Comparison of ENCODE assay signal across 12 cellular contexts in the genomic region with DNA sequence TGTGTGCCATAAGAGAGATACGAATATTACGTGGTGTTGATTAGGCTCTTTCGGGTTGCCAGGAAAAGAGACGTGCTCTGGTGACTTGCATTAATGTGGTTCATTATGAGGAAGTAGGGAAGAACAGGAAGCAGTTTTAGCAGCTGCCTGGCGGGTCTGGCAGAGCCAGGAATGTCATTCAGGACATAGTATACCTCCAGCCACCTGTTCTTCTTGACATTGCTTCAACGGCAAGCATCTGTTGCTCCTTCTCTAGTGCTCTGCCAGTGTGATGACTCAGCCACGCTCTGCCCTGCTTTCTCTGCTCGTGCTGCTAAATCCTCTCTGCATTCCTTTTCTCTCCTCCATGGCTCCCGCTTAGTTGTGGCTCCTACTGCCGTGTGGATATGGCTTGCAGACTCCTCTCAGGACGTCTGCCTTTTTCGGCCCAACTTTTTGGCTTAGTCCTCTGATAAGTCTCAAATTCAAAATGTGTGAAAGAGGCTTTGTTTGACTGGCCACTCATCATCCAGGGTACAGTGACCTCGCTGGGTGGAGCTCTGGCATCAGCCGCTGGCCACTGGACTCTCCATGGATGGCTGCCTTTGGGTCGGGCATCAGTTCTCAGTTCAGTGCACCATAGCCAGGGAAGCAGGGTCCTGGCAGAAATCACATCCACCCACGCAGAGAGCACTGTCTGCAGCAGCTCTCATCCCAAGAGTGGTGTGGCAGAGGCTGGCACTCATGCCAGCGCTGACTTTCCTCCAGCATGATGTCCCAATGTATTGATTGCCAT.
DNase-seq lines count a peak whose midpoint lies in the region; ATAC-seq and TF ChIP-seq lines count a peak whose summit lies in the region.
"Had no signal": no experiment of that assay in that cellular context is flagged by ENCODE, and none has a peak within 500 bp of the region (broad histone marks: within the 10 kb centered on the region; RNA-seq: fewer than 3 reads in every experiment).

No MANE protein-coding gene starts in this region.

- no peak for DNase-seq in Right ventricle myocardium inferior (ENCODE audit: missing footprints)
- no peak for DNase-seq in left ventricle myocardium inferior
- DNase-seq in left lung: no peak
- DNase-seq in upper lobe of right lung: no peak
- no peak for DNase-seq in effector memory CD8-positive, alpha-beta T cell
- DNase-seq in mucosa of gallbladder (ENCODE audit: low spot score): no peak
- DNase-seq: stimulated activated CD4-positive, alpha-beta T cell treated with anti-CD3 and anti-CD28 coated beads, Interleukin-2, amount 100 ng/mL, for 24 hours had no signal

- H3K27me3 ChIP-seq in left ventricle myocardium inferior (ENCODE audit: low read depth): no peaks in the 10 kb centered on the region
- no peaks in the 10 kb centered on the region for H3K27me3 ChIP-seq in left lung
- H3K27me3 ChIP-seq in upper lobe of right lung: no peaks in the 10 kb centered on the region
- H3K27me3 ChIP-seq: ascending aorta had no signal

- no peaks in the 10 kb centered on the region for H3K27me3 Mint-ChIP-seq in effector memory CD8-positive, alpha-beta T cell

- no peaks in the 10 kb centered on the region for H3K36me3 ChIP-seq in left ventricle myocardium inferior
- H3K36me3 ChIP-seq in left lung: no peaks in the 10 kb centered on the region
- H3K36me3 ChIP-seq in upper lobe of right lung: no peaks in the 10 kb centered on the region
- H3K36me3 ChIP-seq: ascending aorta had no signal

- H3K4me3 ChIP-seq in left ventricle myocardium inferior (no peak overlapping the region), left lung (no peak overlapping the region), upper lobe of right lung (no peak overlapping the region)
- H3K4me3 ChIP-seq: A549, ascending aorta had no signal

- H3K36me3 Mint-ChIP-seq in effector memory CD8-positive, alpha-beta T cell (ENCODE audit: insufficient read depth): no peaks in the 10 kb centered on the region

- H3K27ac Mint-ChIP-seq in effector memory CD8-positive, alpha-beta T cell: no peak overlapping the region

- TF ChIP-seq CTCF in left ventricle myocardium inferior (IDR thresholded peaks at IDR 0.05; ENCODE audit: borderline replicate concordance) (no peak), VCaP (conservative IDR thresholded peaks at IDR 0.05) (no peak), left lung (IDR thresholded peaks at IDR 0.05) (no peak), upper lobe of right lung (IDR thresholded peaks at IDR 0.05) (no peak)

- peaks cover 0 to 3% of the 10 kb centered on the region in 2 donors for H3K9me3 Mint-ChIP-seq in effector memory CD8-positive, alpha-beta T cell

- peaks cover 3 to 5% of the 10 kb centered on the region in 2 donors for H3K4me1 Mint-ChIP-seq in effector memory CD8-positive, alpha-beta T cell (ENCODE audit: low read depth in 2 of 2)

- intact Hi-C loops in Right ventricle myocardium inferior (cut with DNase I) (no loop called here), left ventricle myocardium inferior (cut with micrococcal nuclease) (no loop called here), left lung (cut with DNase I) (no loop called here), upper lobe of right lung (cut with DNase I) (no loop called here)

- ATAC-seq in Right ventricle myocardium inferior (peak; percentile 44), left lung (peak; percentile 26), upper lobe of right lung (peak; percentile 73), GM21717 (IDR thresholded peaks at IDR 0.05; ENCODE audit: unreplicated experiment) (no peak)
- no peak for ATAC-seq in effector memory CD8-positive, alpha-beta T cell (replicated peaks)
- ATAC-seq: A549, SK-N-SH treated with all-trans-retinoic acid at 6 μM for 48 hours had no signal

- no peak overlapping the region for H3K27ac ChIP-seq in left ventricle myocardium inferior (replicated peaks)
- H3K27ac ChIP-seq in VCaP: peak overlapping the region; percentile 6; the same call in 1 of the 2 replicates
- peak overlapping the region in 1 of 2 donors; percentile 1 for H3K27ac ChIP-seq in left lung
- no peak overlapping the region for H3K27ac ChIP-seq in upper lobe of right lung
- H3K27ac ChIP-seq: A549, ascending aorta had no signal

- H3K9me3 ChIP-seq in left ventricle myocardium inferior (replicated peaks) (peaks cover 7% of the 10 kb centered on the region), left lung (no peaks in the 10 kb centered on the region), upper lobe of right lung (no peaks in the 10 kb centered on the region)
- H3K9me3 ChIP-seq: A549, ascending aorta had no signal

- no peak overlapping the region for H3K4me3 Mint-ChIP-seq in effector memory CD8-positive, alpha-beta T cell

- H3K4me1 ChIP-seq in left ventricle myocardium inferior (no peaks in the 10 kb centered on the region), left lung (peaks cover 0 to 11% of the 10 kb centered on the region in 2 donors), upper lobe of right lung (no peaks in the 10 kb centered on the region)
- H3K4me1 ChIP-seq: A549, ascending aorta had no signal

Comparison
In these comparisons a context has a peak if more than half of its experiments do, and no peak if none do; other contexts are left out.
1. ATAC-seq: peak in Right ventricle myocardium inferior (single experiment), left lung (single experiment) and upper lobe of right lung (single experiment); none in GM21717 (single experiment) and effector memory CD8-positive, alpha-beta T cell (single experiment).